In genomic region chr13:114281351-114282142, GRCh38 we compare ENCODE assay signal across 8 cellular contexts. TPM values are rescaled to one million over a fixed set of nuclear protein-coding genes. Genes with fewer than 3 reads are reported as not detected.
DNase-seq lines count a peak whose midpoint lies in the region; ATAC-seq and TF ChIP-seq lines count a peak whose summit lies in the region.

UPF3A (plus strand) TSS chr13:114281601; CDS start chr13:114281640, 39 bp downstream.

- H3K4me1 Mint-ChIP-seq in activated CD4-positive, alpha-beta T cell treated with anti-CD3 and anti-CD28 coated beads, Interleukin-2, amount 10 ng/mL, durations not matched to agents 7 days and 5 days: peaks cover 56% of the 10 kb centered on the region

- no peaks in the 10 kb centered on the region for H3K9me3 ChIP-seq in BE2C

- peaks cover 38% of the 10 kb centered on the region for H3K36me3 Mint-ChIP-seq in activated CD4-positive, alpha-beta T cell treated with anti-CD3 and anti-CD28 coated beads, Interleukin-2, amount 10 ng/mL, durations not matched to agents 7 days and 5 days (ENCODE audit: low read depth)

- H3K4me3 Mint-ChIP-seq in activated CD4-positive, alpha-beta T cell treated with anti-CD3 and anti-CD28 coated beads, Interleukin-2, amount 10 ng/mL, durations not matched to agents 7 days and 5 days: peak within 1 kb of the TSS; percentile 81

- peak within 1 kb of the TSS; percentile 96 for H3K27ac Mint-ChIP-seq in activated CD4-positive, alpha-beta T cell treated with anti-CD3 and anti-CD28 coated beads, Interleukin-2, amount 10 ng/mL, durations not matched to agents 7 days and 5 days

- no peak for TF ChIP-seq CTCF in BE2C (IDR thresholded peaks at IDR 0.05; ENCODE audit: low read depth, low read length)

- H3K27me3 ChIP-seq in BE2C: no peaks in the 10 kb centered on the region

- no peaks in the 10 kb centered on the region for H3K27me3 Mint-ChIP-seq in activated CD4-positive, alpha-beta T cell treated with anti-CD3 and anti-CD28 coated beads, Interleukin-2, amount 10 ng/mL, durations not matched to agents 7 days and 5 days

- H3K9me3 Mint-ChIP-seq in activated CD4-positive, alpha-beta T cell treated with anti-CD3 and anti-CD28 coated beads, Interleukin-2, amount 10 ng/mL, durations not matched to agents 7 days and 5 days: no peaks in the 10 kb centered on the region

- DNase-seq in BE2C (peak; percentile 91), GM19238 (ENCODE audit: insufficient read length, low spot score) (peak; percentile 76), NCI-H524 treated with DMSO at 0.1 percent for 48 hours (lab: John Stamatoyannopoulos, UW) (peak; percentile 45), cortex of kidney (lab: John Stamatoyannopoulos, UW) (peak; percentile 71), left lobe of liver (ENCODE audit: low spot score) (peak; percentile 95)
- peak; percentile 89 for DNase-seq in activated CD4-positive, alpha-beta T cell treated with anti-CD3 and anti-CD28 coated beads, Interleukin-2, amount 10 ng/mL, durations not matched to agents 7 days and 5 days
- DNase-seq in stimulated activated CD4-positive, alpha-beta T cell treated with anti-CD3 and anti-CD28 coated beads, Interleukin-2, amount 100 ng/mL, for 4 hours (ENCODE audit: low read depth): peak; percentile 81

- peaks cover 37% of the 10 kb centered on the region for H3K36me3 ChIP-seq in BE2C

- peak; percentile 64 for ATAC-seq in HG03439 (IDR thresholded peaks at IDR 0.05; ENCODE audit: unreplicated experiment)
- ATAC-seq in left lobe of liver: peak; percentile 90

- H3K4me1 ChIP-seq in BE2C: peaks cover 3% of the 10 kb centered on the region; the same call in 1 of the 2 replicates

- H3K4me3 ChIP-seq in BE2C (ENCODE audit: low read depth, low read length): peak within 1 kb of the TSS; percentile 84

- POLR2A ChIA-PET in activated CD4-positive, alpha-beta T cell treated with anti-CD3 and anti-CD28 coated beads, Interleukin-2, amount 10 ng/mL, durations not matched to agents 7 days and 5 days (lab: Charles Lee): interaction anchor here (0.6 kb wide), 1 partner anchor 35 kb away, joined by 7 read pairs; no protein-coding TSS in a partner anchor

- CTCF ChIA-PET in activated CD4-positive, alpha-beta T cell treated with anti-CD3 and anti-CD28 coated beads, Interleukin-2, amount 10 ng/mL, durations not matched to agents 7 days and 5 days (lab: Charles Lee): interaction anchor here (0.8 to 1.3 kb wide), 2 partner anchors 29 to 40 kb away, joined by 3 read pairs; no protein-coding TSS in a partner anchor

RNA-seq across cellular contexts. Expression of gene UPF3A, which starts in this region (rescaled TPM):
- polyA plus RNA-seq in BE2C (2012; ENCODE audit: insufficient read depth, insufficient read length, low read depth): 43.4 TPM
- 10 to 100 TPM; 55.1 to 62.1 TPM for total RNA-seq in activated CD4-positive, alpha-beta T cell treated with anti-CD3 and anti-CD28 coated beads, Interleukin-2, amount 10 ng/mL, durations not matched to agents 7 days and 5 days
- 22.0 TPM for total RNA-seq in left lobe of liver

Comparison
In these comparisons a context has a peak if more than half of its experiments do, and no peak if none do; other contexts are left out.
1. Peak in every context shown above with its lines: DNase-seq, ATAC-seq and H3K4me3 ChIP-seq.
2. DNase-seq: peak in every context shown above with its lines; median percentile 95 in left lobe of liver; 91 in BE2C; 89 in activated CD4-positive, alpha-beta T cell treated with anti-CD3 and anti-CD28 coated beads, Interleukin-2, amount 10 ng/mL, durations not matched to agents 7 days and 5 days; 81 in stimulated activated CD4-positive, alpha-beta T cell treated with anti-CD3 and anti-CD28 coated beads, Interleukin-2, amount 100 ng/mL, for 4 hours; 76 in GM19238; 71 in cortex of kidney; 45 in NCI-H524 treated with DMSO at 0.1 percent for 48 hours.